In the genomic region with DNA sequence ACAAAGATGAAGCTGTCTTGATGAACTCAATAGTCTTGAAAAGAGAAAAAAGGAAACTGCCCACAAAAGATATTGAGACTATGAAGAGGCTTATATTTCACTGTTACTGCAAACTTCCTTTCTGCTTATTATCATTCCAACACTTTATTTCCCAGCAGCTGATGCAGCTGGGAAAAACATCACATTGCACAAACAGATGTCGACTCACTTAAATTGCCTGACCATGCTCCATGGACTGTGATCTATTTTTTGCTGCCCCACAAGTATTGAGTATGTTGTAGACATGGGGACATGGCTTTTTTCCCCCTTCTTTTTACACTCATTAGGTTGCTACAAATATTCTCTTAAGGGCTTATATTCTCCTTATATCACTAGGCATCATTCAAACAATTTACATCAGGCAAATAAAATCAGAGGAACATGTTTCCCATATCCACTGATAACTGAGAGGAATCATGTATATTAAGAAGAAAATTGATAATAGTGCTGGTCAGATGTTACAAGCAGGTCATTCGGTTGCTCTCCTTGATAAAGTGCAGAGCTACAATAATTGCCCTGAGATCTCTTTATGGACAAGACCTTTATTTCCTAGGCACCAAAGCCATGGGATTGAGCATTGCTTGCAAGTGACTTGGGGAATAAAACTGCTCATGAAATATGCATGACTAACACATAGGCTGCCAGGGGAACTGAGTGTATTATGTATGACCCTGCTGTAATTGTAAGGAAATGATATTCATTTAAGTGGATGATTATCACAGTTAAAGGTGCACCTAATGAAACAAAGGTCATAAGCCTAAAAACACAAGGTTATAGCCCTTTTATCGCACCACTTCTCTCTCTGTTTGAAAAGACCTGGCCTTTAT, we compare ENCODE assay signal across 21 cellular contexts.
DNase-seq lines count a peak whose midpoint lies in the region; ATAC-seq and TF ChIP-seq lines count a peak whose summit lies in the region.
"Had no signal": no experiment of that assay in that cellular context is flagged by ENCODE, and none has a peak within 500 bp of the region (broad histone marks: within the 10 kb centered on the region; RNA-seq: fewer than 3 reads in every experiment).

No MANE protein-coding gene starts in this region.

- dilution Hi-C loops in mammary epithelial cell (cut with HindIII; ENCODE audit: low sequenced_read_pairs): no loop called here

- no peak overlapping the region for H3K4me2 ChIP-seq in mammary epithelial cell (ENCODE audit: insufficient read depth, low read depth, low read length)

- peak; percentile 10 for DNase-seq in mammary epithelial cell
- DNase-seq in breast epithelium (ENCODE audit: low spot score in 2 of 2): no peak
- peak in 2 of 61 donors; percentile 3 to 10 for DNase-seq in caudate nucleus (lab: John Stamatoyannopoulos, UW)
- peak; percentile 22 for DNase-seq in left kidney (ENCODE audit: low read depth, low spot score)
- DNase-seq in HEK293T (ENCODE audit: extremely low spot score): no peak
- no peak for DNase-seq in NCI-H524 (lab: John Stamatoyannopoulos, UW)
- DNase-seq in NOMO-1 (lab: John Stamatoyannopoulos, UW; ENCODE audit: unreplicated experiment in 2 of 2): no peak
- DNase-seq: activated B cell treated with CpG ODN at 0.5 μM for 24 hours; brain microvascular endothelial cell; CD4-positive, alpha-beta memory T cell; GF-D8; natural killer cell; NCI-H2227 treated with DMSO at 0.1 percent for 48 hours; right cardiac atrium; stimulated activated CD4-positive, alpha-beta T cell treated with anti-CD3 and anti-CD28 coated beads, Interleukin-4, amount 100 ng/mL, for 24 hours; T-cell; upper lobe of right lung had no signal

- intact Hi-C loops in mammary epithelial cell (cut with micrococcal nuclease): no loop called here
- intact Hi-C loops in breast epithelium (cut with DNase I; ENCODE audit: low total_unique reads): no loop called here

- WGBS in mammary epithelial cell (ENCODE audit: low coverage, missing lambda C conversion rate): 96% methylated on average over 3 of the region's 3 CpGs

- no TSS peak for BruUV-seq in mammary epithelial cell (replicated peaks; lab: Mats Ljungman, UMichigan)

- H3K4me3 ChIP-seq in mammary epithelial cell (replicated peaks in 1 of 3; ENCODE audit: insufficient read depth in 1 of 3, low read depth in 2 of 3, low read length in 3 of 3): no peak overlapping the region
- H3K4me3 ChIP-seq in breast epithelium: no peak overlapping the region
- H3K4me3 ChIP-seq: upper lobe of right lung had no signal

- H2AFZ ChIP-seq in mammary epithelial cell (ENCODE audit: low read depth, low read length): no peak overlapping the region

- H4K20me1 ChIP-seq in mammary epithelial cell (ENCODE audit: insufficient read depth, low read length): no peaks in the 10 kb centered on the region

- ATAC-seq in HG02884 (IDR thresholded peaks at IDR 0.05; ENCODE audit: unreplicated experiment): no peak
- ATAC-seq: HepG2, left lobe of liver, natural killer cell, Panc1, T-cell, upper lobe of right lung had no signal

- no peak for TF ChIP-seq CTCF in mammary epithelial cell (conservative IDR thresholded peaks at IDR 0.05 in 1 of 2, IDR thresholded peaks at IDR 0.05 in 1 of 2; ENCODE audit: extremely low read depth in 1 of 2, insufficient read depth in 1 of 2, low read depth in 1 of 2, low read length in 2 of 2)
- TF ChIP-seq CTCF in breast epithelium (IDR thresholded peaks at IDR 0.05): no peak

- H3K79me2 ChIP-seq in mammary epithelial cell (ENCODE audit: insufficient read depth, low read length): no peaks in the 10 kb centered on the region

- H3K27ac ChIP-seq in mammary epithelial cell (ENCODE audit: insufficient read depth, low read depth, low read length) (no peak overlapping the region), breast epithelium (no peak overlapping the region), caudate nucleus (ENCODE audit: low read depth, low read length) (peak overlapping the region; percentile 95)
- H3K27ac ChIP-seq: brain microvascular endothelial cell, upper lobe of right lung had no signal

- CTCF ChIA-PET in mammary epithelial cell (lab: Charles Lee; ENCODE audit: low non-redundant PET): no interaction called here
- CTCF ChIA-PET in HEK293T (lab: Yijun Ruan, JAX): interaction anchor here (0.5 to 0.8 kb wide), 2 partner anchors 590 to 791 kb away, joined by 3 to 12 read pairs; no protein-coding TSS in a partner anchor

- TF ChIP-seq POLR2A in breast epithelium (IDR thresholded peaks at IDR 0.05): no peak

- POLR2A ChIA-PET in HEK293T (lab: Yijun Ruan, JAX): no interaction called here

- no peak overlapping the region for H3K9ac ChIP-seq in mammary epithelial cell (ENCODE audit: insufficient read depth, low read length)

- H3K9me3 ChIP-seq in mammary epithelial cell (replicated peaks; ENCODE audit: insufficient read depth, low read length): peaks cover 7% of the 10 kb centered on the region
- H3K9me3 ChIP-seq in breast epithelium: no peaks in the 10 kb centered on the region
- H3K9me3 ChIP-seq: upper lobe of right lung had no signal

- in situ Hi-C loops in mammary epithelial cell (cut with MboI; ENCODE audit: low sequenced_read_pairs in 2 of 2): no loop called here

- peaks cover 11% of the 10 kb centered on the region for H3K4me1 ChIP-seq in mammary epithelial cell (ENCODE audit: insufficient read depth, low read length)
- H3K4me1 ChIP-seq in breast epithelium: no peaks in the 10 kb centered on the region
- H3K4me1 ChIP-seq: upper lobe of right lung had no signal

- no peaks in the 10 kb centered on the region for H3K36me3 ChIP-seq in mammary epithelial cell (ENCODE audit: insufficient read depth, low read length)
- no peaks in the 10 kb centered on the region for H3K36me3 ChIP-seq in breast epithelium
- H3K36me3 ChIP-seq: brain microvascular endothelial cell, upper lobe of right lung had no signal

- H3K27me3 ChIP-seq in mammary epithelial cell (ENCODE audit: insufficient read depth, low read length) (no peaks in the 10 kb centered on the region), breast epithelium (no peaks in the 10 kb centered on the region)
- H3K27me3 ChIP-seq: brain microvascular endothelial cell, upper lobe of right lung had no signal

TF ChIP-seq in HEK293T, 16 proteins besides CTCF, POLR2A, EP300 and RAD21:
- no peak for TF ChIP-seq CTBP1 (IDR thresholded peaks at IDR 0.05; ENCODE audit: borderline replicate concordance)
- TF ChIP-seq NFRKB (IDR thresholded peaks at IDR 0.05): no peak
- no peak for TF ChIP-seq SUZ12 (IDR thresholded peaks at IDR 0.05)
- TF ChIP-seq TARDBP (IDR thresholded peaks at IDR 0.05): no peak
- no peak for TF ChIP-seq SP1 (IDR thresholded peaks at IDR 0.05)
- TF ChIP-seq LEF1 (IDR thresholded peaks at IDR 0.05; ENCODE audit: borderline replicate concordance): no peak
- no peak for TF ChIP-seq HDGF (IDR thresholded peaks at IDR 0.05; ENCODE audit: borderline replicate concordance)
- no peak for TF ChIP-seq FOXM1 (IDR thresholded peaks at IDR 0.05; ENCODE audit: borderline replicate concordance)
- no peak for TF ChIP-seq BHLHE40 (IDR thresholded peaks at IDR 0.05; ENCODE audit: borderline replicate concordance)
- TF ChIP-seq ZNF384 (IDR thresholded peaks at IDR 0.05): no peak
- TF ChIP-seq ELF4 (IDR thresholded peaks at IDR 0.05): no peak
- TF ChIP-seq L3MBTL2 (conservative IDR thresholded peaks at IDR 0.05): no peak
- TF ChIP-seq FOXK2 (IDR thresholded peaks at IDR 0.05): no peak
- no peak for TF ChIP-seq PKNOX1 (IDR thresholded peaks at IDR 0.05)
- no peak for TF ChIP-seq FOXA1 (IDR thresholded peaks at IDR 0.05)
- TF ChIP-seq ARNT (IDR thresholded peaks at IDR 0.05): no peak

Comparison
In these comparisons a context has a peak if more than half of its experiments do, and no peak if none do; other contexts are left out.
1. DNase-seq: peak in mammary epithelial cell (single experiment) and left kidney (single experiment); none in breast epithelium (0 of 2), HEK293T (single experiment), NCI-H524 (0 of 2) and NOMO-1 (0 of 2).